Comparison of ENCODE assay signal across 1 cellular context in genomic region chr3:11653298-11654055, GRCh38.
TF ChIP-seq lines count a peak whose summit lies in the region.

No MANE protein-coding gene starts in this region.

TF ChIP-seq in GM23338, 12 proteins besides CTCF, POLR2A, EP300 and RAD21:
- TF ChIP-seq STAT1 (IDR thresholded peaks at IDR 0.05; ENCODE audit: unreplicated experiment) (no peak), EZH2phosphoT487 (IDR thresholded peaks at IDR 0.05; ENCODE audit: unreplicated experiment) (no peak), POLR2AphosphoS5 (IDR thresholded peaks at IDR 0.05; ENCODE audit: low read depth) (no peak), CREB1 (CRISPR knock-in tag; IDR thresholded peaks at IDR 0.05; ENCODE audit: low read depth) (no peak), ZNF331 (CRISPR knock-in tag; IDR thresholded peaks at IDR 0.05; ENCODE audit: low read depth) (no peak), ZNF114 (CRISPR knock-in tag; IDR thresholded peaks at IDR 0.05) (no peak)
- TF ChIP-seq, protein P1, sequence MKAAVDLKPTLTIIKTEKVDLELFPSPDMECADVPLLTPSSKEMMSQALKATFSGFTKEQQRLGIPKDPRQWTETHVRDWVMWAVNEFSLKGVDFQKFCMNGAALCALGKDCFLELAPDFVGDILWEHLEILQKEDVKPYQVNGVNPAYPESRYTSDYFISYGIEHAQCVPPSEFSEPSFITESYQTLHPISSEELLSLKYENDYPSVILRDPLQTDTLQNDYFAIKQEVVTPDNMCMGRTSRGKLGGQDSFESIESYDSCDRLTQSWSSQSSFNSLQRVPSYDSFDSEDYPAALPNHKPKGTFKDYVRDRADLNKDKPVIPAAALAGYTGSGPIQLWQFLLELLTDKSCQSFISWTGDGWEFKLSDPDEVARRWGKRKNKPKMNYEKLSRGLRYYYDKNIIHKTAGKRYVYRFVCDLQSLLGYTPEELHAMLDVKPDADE (IDR thresholded peaks at IDR 0.05) = no peak
